9 cellular contexts compared by ENCODE assay signal in the genomic region with DNA sequence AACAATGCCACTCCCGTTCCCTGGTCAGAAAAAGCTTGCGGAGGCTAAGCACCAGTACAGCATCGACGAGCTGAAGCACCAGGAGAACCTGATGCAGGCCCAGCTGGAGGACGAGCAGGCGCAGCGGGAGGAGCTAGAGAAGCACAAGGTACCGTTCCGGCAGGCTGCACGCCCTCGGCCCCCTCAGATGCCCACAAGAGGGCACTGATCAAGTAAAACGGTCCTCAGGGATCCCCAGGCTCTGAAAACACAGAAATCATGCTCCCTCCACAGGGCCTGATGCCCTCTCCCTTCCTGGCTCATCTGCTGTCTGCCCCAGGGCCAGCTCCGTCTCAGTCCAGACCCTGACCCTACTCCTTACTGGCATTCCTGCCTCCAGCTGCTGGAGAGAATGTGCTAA. TPM values are rescaled to one million over a fixed set of nuclear protein-coding genes. Genes with fewer than 3 reads are reported as not detected.
DNase-seq lines count a peak whose midpoint lies in the region; ATAC-seq and TF ChIP-seq lines count a peak whose summit lies in the region.
"Had no signal": no experiment of that assay in that cellular context is flagged by ENCODE, and none has a peak within 500 bp of the region (broad histone marks: within the 10 kb centered on the region; RNA-seq: fewer than 3 reads in every experiment).

No MANE protein-coding gene starts in this region.

- H3K23ac ChIP-seq in H9 (ENCODE audit: insufficient read length, low read depth, low read length) = no peak overlapping the region

- H3K23me2 ChIP-seq in H9 (ENCODE audit: insufficient read length, low read depth, low read length, poor library complexity, severe bottlenecking) = peaks cover 3% of the 10 kb centered on the region

- H2BK20ac ChIP-seq in H9 (ENCODE audit: low read depth, low read length, poor library complexity, severe bottlenecking) = no peak overlapping the region

- H3K79me2 ChIP-seq in H9 (ENCODE audit: insufficient read depth, low read length) = no peaks in the 10 kb centered on the region

- no CpG with 5 or more reads among the region's 13 CpGs for WGBS in H9 (ENCODE audit: extremely low coverage, insufficient read length, low lambda C conversion rate)
- no CpG with 5 or more reads among the region's 13 CpGs for WGBS in iPS DF 6.9 (ENCODE audit: insufficient coverage, insufficient read length)

- H2AFZ ChIP-seq in H9 (ENCODE audit: low read length) = no peak overlapping the region

- H3K9me3 ChIP-seq in H9 (ENCODE audit: control insufficient read depth, low read depth, low read length) (no peaks in the 10 kb centered on the region), iPS DF 6.9 (ENCODE audit: control insufficient read depth, insufficient read depth, low read length) (no peaks in the 10 kb centered on the region)

- no peaks in the 10 kb centered on the region for H3K36me3 ChIP-seq in iPS DF 6.9 (ENCODE audit: control insufficient read depth, insufficient read depth, low read length)

- TF ChIP-seq CTCF in H9 (conservative IDR thresholded peaks at IDR 0.05) (peak; percentile 78), WTC11 (IDR thresholded peaks at IDR 0.05) (peak; percentile 42; the same call in 1 of the 2 replicates)

- no peak overlapping the region for H2AK5ac ChIP-seq in H9 (ENCODE audit: insufficient read length, low read length)

- H3K27me3 Mint-ChIP-seq in H9 (ENCODE audit: low read depth) (peaks cover 6% of the 10 kb centered on the region), WTC11 (ENCODE audit: low read depth) (no peaks in the 10 kb centered on the region)
- H3K27me3 Mint-ChIP-seq: activated naive CD4-positive, alpha-beta T cell treated with anti-CD3 and anti-CD28 coated beads, Interleukin-2, amount 50 U/mL, for 24 hours had no signal

- no peak overlapping the region for H3K27ac Mint-ChIP-seq in H9
- H3K27ac Mint-ChIP-seq in WTC11 = no peak overlapping the region
- H3K27ac Mint-ChIP-seq: activated naive CD4-positive, alpha-beta T cell treated with anti-CD3 and anti-CD28 coated beads, Interleukin-2, amount 50 U/mL, for 24 hours had no signal

- DNase-seq in ACHN (peak; percentile 26), H9 (peak; percentile 92), WTC11 (ENCODE audit: low spot score) (peak; percentile 81), iPS DF 6.9 (ENCODE audit: low read depth, low spot score) (peak; percentile 60), T1000 (lab: John Stamatoyannopoulos, UW) (no peak)

- H3K4me3 Mint-ChIP-seq in H9 (no peak overlapping the region), WTC11 (no peak overlapping the region)
- H3K4me3 Mint-ChIP-seq: activated naive CD4-positive, alpha-beta T cell treated with anti-CD3 and anti-CD28 coated beads, Interleukin-2, amount 50 U/mL, for 24 hours had no signal

- no peak overlapping the region for H2BK15ac ChIP-seq in H9 (ENCODE audit: low read depth, low read length)

- no peak overlapping the region for H4K8ac ChIP-seq in H9 (replicated peaks; ENCODE audit: insufficient read length, low read depth, low read length)

- H3K4me2 ChIP-seq in H9 (ENCODE audit: insufficient read depth, insufficient read length, low read length) = no peak overlapping the region

- POLR2A ChIA-PET in WTC11 (lab: Charles Lee) = interaction anchor here (0.9 kb wide), 1 partner anchor 55 kb away, joined by 5 read pairs; no protein-coding TSS in a partner anchor

- H2BK5ac ChIP-seq in H9 (ENCODE audit: insufficient read length, low read length) = no peak overlapping the region

- ATAC-seq in WTC11 (peak; percentile 96), HG03520 (IDR thresholded peaks at IDR 0.05; ENCODE audit: unreplicated experiment) (no peak), GM19395 (IDR thresholded peaks at IDR 0.05; ENCODE audit: unreplicated experiment) (no peak), HG02852 (IDR thresholded peaks at IDR 0.05; ENCODE audit: unreplicated experiment) (no peak)

- H3K4ac ChIP-seq in H9 (ENCODE audit: low read depth, low read length) = no peak overlapping the region

- no peak overlapping the region for H4K5ac ChIP-seq in H9 (ENCODE audit: insufficient read length, low read depth, low read length)

- no peak overlapping the region for H3K18ac ChIP-seq in H9 (ENCODE audit: insufficient read length, low read depth, low read length)

- H3T11ph ChIP-seq in H9 (ENCODE audit: low read length) = no peak overlapping the region

- CTCF ChIA-PET in WTC11 (lab: Charles Lee) = interaction anchor here (0.6 to 3.2 kb wide), 30 partner anchors 9 to 223 kb away, joined by 3 to 50 read pairs (median 5); partner anchors contain the start of genes DRC3 and TOM1L2

- H3K4me1 ChIP-seq in H9 (ENCODE audit: insufficient read depth, low read length) (no peaks in the 10 kb centered on the region), iPS DF 6.9 (ENCODE audit: control insufficient read depth, insufficient read depth, low read length) (peaks cover 2% of the 10 kb centered on the region)

- in situ Hi-C loops in ACHN (cut with HindIII; ENCODE audit: low pct_ligation_motif_present, low pct_unique_long_range_greater_than_20kb, low sequenced_read_pairs) = no loop called here

- H3K36me3 Mint-ChIP-seq in H9 (ENCODE audit: insufficient read depth in 1 of 3, low read depth in 3 of 3) (no peaks in the 10 kb centered on the region), WTC11 (no peaks in the 10 kb centered on the region)
- H3K36me3 Mint-ChIP-seq: activated naive CD4-positive, alpha-beta T cell treated with anti-CD3 and anti-CD28 coated beads, Interleukin-2, amount 50 U/mL, for 24 hours had no signal

- no peak overlapping the region for H4K91ac ChIP-seq in H9 (ENCODE audit: insufficient read length, low read depth, low read length)

- H3K79me1 ChIP-seq in H9 (ENCODE audit: insufficient read depth, low read depth, low read length, poor library complexity, severe bottlenecking) = no peaks in the 10 kb centered on the region

- H3K14ac ChIP-seq in H9 (ENCODE audit: insufficient read depth, low read length) = no peak overlapping the region

- H4K20me1 ChIP-seq in H9 (ENCODE audit: control insufficient read depth, insufficient read depth, insufficient read length) = no peaks in the 10 kb centered on the region

- H2BK120ac ChIP-seq in H9 (ENCODE audit: low read depth, low read length, poor library complexity, severe bottlenecking) = no peak overlapping the region

- H3K56ac ChIP-seq in H9 (ENCODE audit: insufficient read length, low read depth, low read length) = no peak overlapping the region

- H3K9ac ChIP-seq in H9 (ENCODE audit: extremely low read depth, insufficient read length, low read length) = no peak overlapping the region

- H3K27ac ChIP-seq in H9 (ENCODE audit: insufficient read length, low read depth, low read length) (no peak overlapping the region), iPS DF 6.9 (ENCODE audit: low read length) (no peak overlapping the region)

- no peak overlapping the region for H3K4me3 ChIP-seq in iPS DF 6.9 (ENCODE audit: low read length)

- no peak overlapping the region for H2BK12ac ChIP-seq in H9 (ENCODE audit: insufficient read length, low read depth, low read length)

- H3K9me3 Mint-ChIP-seq in H9 (no peaks in the 10 kb centered on the region), WTC11 (no peaks in the 10 kb centered on the region)
- H3K9me3 Mint-ChIP-seq: activated naive CD4-positive, alpha-beta T cell treated with anti-CD3 and anti-CD28 coated beads, Interleukin-2, amount 50 U/mL, for 24 hours had no signal

- H3K4me1 Mint-ChIP-seq in H9 (peaks cover 2 to 5% of the 10 kb centered on the region in 2 experiments; a peak in 1 of 4 replicates), WTC11 (no peaks in the 10 kb centered on the region)
- H3K4me1 Mint-ChIP-seq: activated naive CD4-positive, alpha-beta T cell treated with anti-CD3 and anti-CD28 coated beads, Interleukin-2, amount 50 U/mL, for 24 hours had no signal

- H3K27me3 ChIP-seq in H9 (ENCODE audit: insufficient read depth, low read length) (no peaks in the 10 kb centered on the region), iPS DF 6.9 (ENCODE audit: control insufficient read depth, insufficient read depth, low read length) (no peaks in the 10 kb centered on the region)

TF ChIP-seq in WTC11, 78 proteins besides CTCF, POLR2A, EP300 and RAD21:
- TF ChIP-seq ETV6 (CRISPR knock-in tag; IDR thresholded peaks at IDR 0.05) (peak; percentile 16; the same call in 1 of the 2 replicates), JUN (CRISPR knock-in tag; IDR thresholded peaks at IDR 0.05) (no peak)
- TF ChIP-seq, protein P1, sequence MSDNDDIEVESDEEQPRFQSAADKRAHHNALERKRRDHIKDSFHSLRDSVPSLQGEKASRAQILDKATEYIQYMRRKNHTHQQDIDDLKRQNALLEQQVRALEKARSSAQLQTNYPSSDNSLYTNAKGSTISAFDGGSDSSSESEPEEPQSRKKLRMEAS (CRISPR knock-in tag; IDR thresholded peaks at IDR 0.05) = 0 out of 2 replicates have a peak, but pooled peaks have one; percentile 44
TF ChIP-seq in WTC11: peak in this region for 2.

RNA-seq across cellular contexts. Expression of gene DRC3, which starts 21.6 kb away (rescaled TPM):
- 0.31 and 0.68 TPM in 2 replicates for total RNA-seq in H9 (2021)
- total RNA-seq in WTC11 (2021) = 0.34 to 0.48 TPM (median 0.42 TPM) in 3 replicates

RNA-seq across cellular contexts. Expression of gene TOM1L2, which starts 22.1 kb away (rescaled TPM):
- total RNA-seq in H9 (2021) (4.6 and 5.1 TPM in 2 replicates), WTC11 (2021) (5.2 to 6.7 TPM (median 6.4 TPM) in 3 replicates)

RNA-seq across cellular contexts. Expression of gene ATPAF2, which starts 44.7 kb away (rescaled TPM):
- 20.2 and 21.4 TPM in 2 replicates for total RNA-seq in H9 (2021)
- total RNA-seq in WTC11 (2021) = 32.2 to 36.8 TPM (median 33.5 TPM) in 3 replicates

RNA-seq across cellular contexts. Expression of gene GID4, which starts 44.9 kb away (rescaled TPM):
- total RNA-seq in H9 (2021) (11.4 and 11.9 TPM in 2 replicates), WTC11 (2021) (15.4 to 16.0 TPM (median 15.7 TPM) in 3 replicates)
